ENCODE assay signal across 8 cellular contexts in the genomic region with DNA sequence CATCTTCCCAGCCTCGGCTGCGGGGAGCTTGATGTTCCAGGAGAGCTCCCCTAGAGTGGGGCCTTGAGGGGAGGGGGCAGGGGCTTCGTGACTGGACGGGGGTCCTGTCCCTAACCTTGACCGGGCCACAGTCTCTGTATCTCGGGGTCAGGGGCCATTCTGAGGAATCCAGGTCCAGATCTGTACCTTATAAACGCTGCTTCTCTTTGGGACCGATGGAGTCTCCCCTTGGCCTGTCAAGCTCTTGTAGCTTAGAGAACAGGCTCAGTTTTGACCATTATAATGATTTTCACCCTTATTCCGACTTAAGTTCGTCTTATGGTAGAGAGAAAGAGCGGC. TPM values are rescaled to one million over a fixed set of nuclear protein-coding genes. Genes with fewer than 3 reads are reported as not detected.
DNase-seq lines count a peak whose midpoint lies in the region; ATAC-seq and TF ChIP-seq lines count a peak whose summit lies in the region.

No MANE protein-coding gene starts in this region.

- DNase-seq in Karpas-422 (no peak), coronary artery (ENCODE audit: low spot score) (no peak), DMS53 treated with DMSO at 0.1 percent for 48 hours (lab: John Stamatoyannopoulos, UW; ENCODE audit: unreplicated experiment) (no peak), NCI-H2171 treated with DMSO at 0.1 percent for 48 hours (lab: John Stamatoyannopoulos, UW) (no peak), NCI-H2227 (lab: John Stamatoyannopoulos, UW; ENCODE audit: unreplicated experiment) (no peak), HCEC 1CT (no peak)

- H3K9me3 Mint-ChIP-seq in nephron: no peaks in the 10 kb centered on the region

- no peaks in the 10 kb centered on the region for H3K9me3 ChIP-seq in Karpas-422 (ENCODE audit: low read length)

- no peaks in the 10 kb centered on the region for H3K9me2 ChIP-seq in Karpas-422 (replicated peaks; ENCODE audit: insufficient read depth, low read length)

- peak; percentile 4 for ATAC-seq in GM18867 (IDR thresholded peaks at IDR 0.05; ENCODE audit: unreplicated experiment)

- H3K4me3 ChIP-seq in Karpas-422 (ENCODE audit: low read length): peak overlapping the region; percentile 86
- H3K4me3 ChIP-seq in coronary artery: peak overlapping the region; percentile 94

- H3K4me1 Mint-ChIP-seq in nephron: peaks cover 20% of the 10 kb centered on the region

- H3K36me3 Mint-ChIP-seq in nephron (ENCODE audit: low read depth): peaks cover 5% of the 10 kb centered on the region

- H3K79me2 ChIP-seq in Karpas-422 (ENCODE audit: low read length): peaks cover 48% of the 10 kb centered on the region

- H3K4me1 ChIP-seq in Karpas-422 (ENCODE audit: low read length): peaks cover 21% of the 10 kb centered on the region

- no peaks in the 10 kb centered on the region for H3K36me3 ChIP-seq in Karpas-422 (ENCODE audit: insufficient read depth, low read length)

- H3K4me2 ChIP-seq in Karpas-422 (ENCODE audit: low read depth, low read length, poor library complexity, severe bottlenecking): peak overlapping the region; percentile 88

- peak overlapping the region; percentile 84 for H3K9ac ChIP-seq in Karpas-422 (ENCODE audit: low read length)

- TF ChIP-seq CTCF in coronary artery (IDR thresholded peaks at IDR 0.05) (no peak), nephron (IDR thresholded peaks at IDR 0.05; ENCODE audit: unreplicated experiment in 3 of 3) (no peak)

- peak overlapping the region; percentile 62; the same call in 1 of the 2 replicates for H2AFZ ChIP-seq in Karpas-422 (ENCODE audit: low read length)

- H3K27ac Mint-ChIP-seq in nephron: peak overlapping the region; percentile 87 to 98 (median 94)

- H3K27me3 Mint-ChIP-seq in nephron (ENCODE audit: low read depth): no peaks in the 10 kb centered on the region

- H3K27me3 ChIP-seq in Karpas-422 (ENCODE audit: low read length): no peaks in the 10 kb centered on the region

- peak overlapping the region; percentile 89 to 95 (median 94) for H3K4me3 Mint-ChIP-seq in nephron

- peak overlapping the region; percentile 68 for H3K27ac ChIP-seq in Karpas-422 (ENCODE audit: low read length)
- peak overlapping the region; percentile 80 to 98 for H3K27ac ChIP-seq in coronary artery

- no peaks in the 10 kb centered on the region for H4K20me1 ChIP-seq in Karpas-422 (ENCODE audit: insufficient read depth, low read depth, low read length)

RNA-seq across cellular contexts. Expression of gene ZKSCAN5, which starts 0.8 kb away (rescaled TPM):
- total RNA-seq in Karpas-422 (2014; rRNA removed; shearing (Covaris generic); ENCODE audit: low replicate concordance): 11.9 and 14.5 TPM in 2 replicates

RNA-seq across cellular contexts. Expression of gene ZNF394, which starts 5.2 kb away (rescaled TPM):
- 40.4 and 40.8 TPM in 2 replicates for total RNA-seq in Karpas-422 (2014; rRNA removed; shearing (Covaris generic); ENCODE audit: low replicate concordance)

RNA-seq across cellular contexts. Expression of gene ZNF789, which starts 32.6 kb away (rescaled TPM):
- total RNA-seq in Karpas-422 (2014; rRNA removed; shearing (Covaris generic); ENCODE audit: low replicate concordance): 29.0 and 33.0 TPM in 2 replicates

RNA-seq across cellular contexts. Expression of gene ATP5MF, which starts 39.3 kb away (rescaled TPM):
- 653 and 873 TPM in 2 replicates for total RNA-seq in Karpas-422 (2014; rRNA removed; shearing (Covaris generic); ENCODE audit: low replicate concordance)

RNA-seq across cellular contexts. Expression of gene FAM200A, which starts 46.6 kb away (rescaled TPM):
- 3.7 and 6.5 TPM in 2 replicates for total RNA-seq in Karpas-422 (2014; rRNA removed; shearing (Covaris generic); ENCODE audit: low replicate concordance)
